10 cellular contexts compared by ENCODE assay signal in genomic region chr15:57377478-57377847, GRCh38. TPM values are rescaled to one million over a fixed set of nuclear protein-coding genes. Genes with fewer than 3 reads are reported as not detected.
DNase-seq lines count a peak whose midpoint lies in the region; ATAC-seq and TF ChIP-seq lines count a peak whose summit lies in the region.
"Had no signal": no experiment of that assay in that cellular context is flagged by ENCODE, and none has a peak within 500 bp of the region (broad histone marks: within the 10 kb centered on the region; RNA-seq: fewer than 3 reads in every experiment).

No MANE protein-coding gene starts in this region.

- H3K9me3 Mint-ChIP-seq in CD14-positive monocyte, result peaks cover 0 to 15% (median 12%) of the 10 kb centered on the region in 7 donors
- H3K9me3 Mint-ChIP-seq in endothelial cell (ENCODE audit: unreplicated experiment), result no peaks in the 10 kb centered on the region
- peaks cover 0 to 5% (median 0%) of the 10 kb centered on the region in 7 donors for H3K9me3 Mint-ChIP-seq in naive B cell
- H3K9me3 Mint-ChIP-seq: activated CD4-positive, alpha-beta T cell treated with anti-CD3 and anti-CD28 coated beads, Interleukin-2, amount 10 ng/mL, durations not matched to agents 7 days and 5 days had no signal

- ATAC-seq in naive B cell (ENCODE audit: low read depth in 2 of 2) (no peak), HG03159 (IDR thresholded peaks at IDR 0.05; ENCODE audit: unreplicated experiment) (no peak), HG03565 (IDR thresholded peaks at IDR 0.05; ENCODE audit: unreplicated experiment) (no peak), HG02623 (IDR thresholded peaks at IDR 0.05; ENCODE audit: unreplicated experiment) (no peak)

- H3K27ac Mint-ChIP-seq in CD14-positive monocyte (no peak overlapping the region), endothelial cell (ENCODE audit: unreplicated experiment) (peak overlapping the region; percentile 11), naive B cell (peak overlapping the region in 1 of 6 donors; percentile 45)
- H3K27ac Mint-ChIP-seq: activated CD4-positive, alpha-beta T cell treated with anti-CD3 and anti-CD28 coated beads, Interleukin-2, amount 10 ng/mL, durations not matched to agents 7 days and 5 days had no signal

- H3K27me3 Mint-ChIP-seq in CD14-positive monocyte (ENCODE audit: low read depth in 3 of 3) (peaks cover 42 to 67% (median 64%) of the 10 kb centered on the region in 3 donors), endothelial cell (ENCODE audit: unreplicated experiment) (peaks cover 5% of the 10 kb centered on the region), naive B cell (peaks cover 52 to 66% (median 55%) of the 10 kb centered on the region in 3 donors)

- H3K36me3 Mint-ChIP-seq in CD14-positive monocyte (peaks cover 8 to 13% of the 10 kb centered on the region in 2 donors), endothelial cell (ENCODE audit: low read depth, unreplicated experiment) (peaks cover 27% of the 10 kb centered on the region), naive B cell (peaks cover 0 to 5% of the 10 kb centered on the region in 2 donors)

- H3K4me1 Mint-ChIP-seq in CD14-positive monocyte (peaks cover 13% of the 10 kb centered on the region), endothelial cell (ENCODE audit: unreplicated experiment) (peaks cover 55% of the 10 kb centered on the region), naive B cell (peaks cover 11 to 13% (median 11%) of the 10 kb centered on the region in 3 donors)

- TF ChIP-seq CTCF in CD14-positive monocyte (IDR thresholded peaks at IDR 0.05), result no peak
- peak; percentile 48; the same call in 1 of the 2 replicates for TF ChIP-seq CTCF in LNCAP (IDR thresholded peaks at IDR 0.05)
- no peak for TF ChIP-seq CTCF in endothelial cell (IDR thresholded peaks at IDR 0.05; ENCODE audit: unreplicated experiment)

- DNase-seq in CD14-positive monocyte (ENCODE audit: low spot score) (no peak), endothelial cell (ENCODE audit: low spot score) (no peak), naive B cell (no peak), occipital lobe (lab: John Stamatoyannopoulos, UW) (no peak)
- DNase-seq: activated CD4-positive, alpha-beta T cell treated with anti-CD3 and anti-CD28 coated beads, Interleukin-2, amount 10 ng/mL, durations not matched to agents 7 days and 5 days; NCI-H1092 treated with DMSO at 0.1 percent for 48 hours had no signal

- peak overlapping the region; percentile 4 to 86 for H3K4me3 Mint-ChIP-seq in CD14-positive monocyte
- H3K4me3 Mint-ChIP-seq in endothelial cell (ENCODE audit: unreplicated experiment), result peak overlapping the region; percentile 96
- peak overlapping the region; percentile 52 to 89 (median 80) for H3K4me3 Mint-ChIP-seq in naive B cell

- intact Hi-C loops in CD14-positive monocyte (cut with micrococcal nuclease), result no loop called here

RNA-seq across cellular contexts. Expression of gene CGNL1, which starts 1.2 kb away (rescaled TPM):
- polyA plus RNA-seq in CD14-positive monocyte (not detected), naive B cell (ENCODE audit: low read depth in 6 of 6) (under 1 TPM in 2 of 6 donors, not detected in 4; 0.09 TPM)
- total RNA-seq in endothelial cell (ENCODE audit: unreplicated experiment) (238 TPM), occipital lobe (5.3 TPM)
- total RNA-seq: activated CD4-positive, alpha-beta T cell treated with anti-CD3 and anti-CD28 coated beads, Interleukin-2, amount 10 ng/mL, durations not matched to agents 7 days and 5 days had no signal

Comparison
In these comparisons a context has a peak if more than half of its experiments do, and no peak if none do; other contexts are left out.
1. H3K4me3 Mint-ChIP-seq: peak in every context shown above with its lines; median percentile 96 in endothelial cell; 80 in naive B cell; 45 in CD14-positive monocyte.
2. RNA of gene CGNL1, which starts 1.2 kb away (total RNA-seq): 238 TPM in endothelial cell (single experiment); 5.3 TPM in occipital lobe (single experiment); every median in the first group is over 10 times any median in the second.